In genomic region chr12:47752121-47752520, GRCh38 we compare ENCODE assay signal across 24 cellular contexts. TPM values are rescaled to one million over a fixed set of nuclear protein-coding genes. Genes with fewer than 3 reads are reported as not detected.
DNase-seq lines count a peak whose midpoint lies in the region; ATAC-seq and TF ChIP-seq lines count a peak whose summit lies in the region.
"Had no signal": no experiment of that assay in that cellular context is flagged by ENCODE, and none has a peak within 500 bp of the region (broad histone marks: within the 10 kb centered on the region; RNA-seq: fewer than 3 reads in every experiment).

No MANE protein-coding gene starts in this region.

- H3K79me1 ChIP-seq in mesenchymal stem cell (replicated peaks; ENCODE audit: low read length, poor library complexity, severe bottlenecking): peaks cover 21% of the 10 kb centered on the region

- H4K91ac ChIP-seq in mesenchymal stem cell (ENCODE audit: low read length): no peak overlapping the region

- H3K9me3 Mint-ChIP-seq in activated CD8-positive, alpha-beta T cell treated with anti-CD3 and anti-CD28 coated beads, Interleukin-2, amount 10 ng/mL, durations not matched to agents 7 days and 5 days (ENCODE audit: insufficient read depth): no peaks in the 10 kb centered on the region
- no peaks in the 10 kb centered on the region for H3K9me3 Mint-ChIP-seq in activated CD8-positive, alpha-beta T cell treated with anti-CD3 and anti-CD28 coated beads for 36 hours

- dilution Hi-C loops in mammary epithelial cell (cut with HindIII; ENCODE audit: low sequenced_read_pairs): no loop called here

- H3K23ac ChIP-seq in mesenchymal stem cell (ENCODE audit: low read length in 2 of 2): no peak overlapping the region

- intact Hi-C loops in activated CD8-positive, alpha-beta T cell treated with anti-CD3 and anti-CD28 coated beads for 36 hours (cut with micrococcal nuclease): no loop called here
- intact Hi-C loops in mammary epithelial cell (cut with micrococcal nuclease): loop anchor here (1.0 to 2.0 kb wide), 2 partner anchors 8 to 15 kb away; no protein-coding TSS in a partner anchor

- H3K79me2 ChIP-seq in mammary epithelial cell (ENCODE audit: insufficient read depth, low read length): no peaks in the 10 kb centered on the region

- 89% methylated on average over 4 of the region's 4 CpGs for WGBS in mammary epithelial cell (ENCODE audit: low coverage, missing lambda C conversion rate)
- WGBS in mesenchymal stem cell: 81% methylated on average over 4 of the region's 4 CpGs

- peak overlapping the region; percentile 4 for H3K27ac Mint-ChIP-seq in activated CD8-positive, alpha-beta T cell treated with anti-CD3 and anti-CD28 coated beads, Interleukin-2, amount 10 ng/mL, durations not matched to agents 7 days and 5 days
- no peak overlapping the region for H3K27ac Mint-ChIP-seq in activated CD8-positive, alpha-beta T cell treated with anti-CD3 and anti-CD28 coated beads for 36 hours

- H4K20me1 ChIP-seq in mammary epithelial cell (ENCODE audit: insufficient read depth, low read length): no peaks in the 10 kb centered on the region

- H3K27ac ChIP-seq in mammary epithelial cell (ENCODE audit: insufficient read depth, low read depth, low read length) (peak overlapping the region; percentile 94), mesenchymal stem cell (ENCODE audit: low read length, poor library complexity, severe bottlenecking) (no peak overlapping the region), temporal lobe (ENCODE audit: low read depth, low read length) (peak overlapping the region; percentile 33)
- no peak overlapping the region for H3K27ac ChIP-seq in effector memory CD4-positive, alpha-beta T cell (ENCODE audit: insufficient read depth, low read length, poor library complexity, severe bottlenecking)
- H3K27ac ChIP-seq: SJSA1 had no signal

- no peak for TF ChIP-seq CTCF in activated CD8-positive, alpha-beta T cell treated with anti-CD3 and anti-CD28 coated beads for 36 hours (IDR thresholded peaks at IDR 0.05)
- TF ChIP-seq CTCF in mammary epithelial cell (conservative IDR thresholded peaks at IDR 0.05 in 1 of 2, IDR thresholded peaks at IDR 0.05 in 1 of 2; ENCODE audit: extremely low read depth in 1 of 2, insufficient read depth in 1 of 2, low read depth in 1 of 2, low read length in 2 of 2): no peak

- H3K27me3 ChIP-seq in mammary epithelial cell (ENCODE audit: insufficient read depth, low read length) (no peaks in the 10 kb centered on the region), mesenchymal stem cell (ENCODE audit: control insufficient read depth in 1 of 2, insufficient read depth in 1 of 2, low read length in 2 of 2) (no peaks in the 10 kb centered on the region)
- no peaks in the 10 kb centered on the region for H3K27me3 ChIP-seq in effector memory CD4-positive, alpha-beta T cell (replicated peaks; ENCODE audit: control insufficient read depth, insufficient read depth, low read length, poor library complexity, severe bottlenecking)
- H3K27me3 ChIP-seq: sigmoid colon, SJSA1 had no signal

- no peak overlapping the region for H2AK5ac ChIP-seq in mesenchymal stem cell (ENCODE audit: low read length, severe bottlenecking)

- no peaks in the 10 kb centered on the region for H3K36me3 Mint-ChIP-seq in activated CD8-positive, alpha-beta T cell treated with anti-CD3 and anti-CD28 coated beads, Interleukin-2, amount 10 ng/mL, durations not matched to agents 7 days and 5 days (ENCODE audit: low read depth)
- H3K36me3 Mint-ChIP-seq in activated CD8-positive, alpha-beta T cell treated with anti-CD3 and anti-CD28 coated beads for 36 hours (ENCODE audit: low read depth): no peaks in the 10 kb centered on the region

- peak overlapping the region; percentile 19 for H3K4me2 ChIP-seq in mammary epithelial cell (ENCODE audit: insufficient read depth, low read depth, low read length)
- no peak overlapping the region for H3K4me2 ChIP-seq in mesenchymal stem cell (ENCODE audit: low read length, poor library complexity, severe bottlenecking)

- H3K9me3 ChIP-seq in mammary epithelial cell (replicated peaks; ENCODE audit: insufficient read depth, low read length) (no peaks in the 10 kb centered on the region), mesenchymal stem cell (ENCODE audit: control insufficient read depth, low read length) (no peaks in the 10 kb centered on the region)
- no peaks in the 10 kb centered on the region for H3K9me3 ChIP-seq in effector memory CD4-positive, alpha-beta T cell (ENCODE audit: control insufficient read depth, low read length)
- H3K9me3 ChIP-seq: sigmoid colon, SJSA1 had no signal

- no peak overlapping the region for H3K4ac ChIP-seq in mesenchymal stem cell (ENCODE audit: low read depth in 1 of 2, low read length in 2 of 2)

- no peak overlapping the region for H3K14ac ChIP-seq in mesenchymal stem cell (ENCODE audit: low read length in 2 of 2)

- H3K27me3 Mint-ChIP-seq in activated CD8-positive, alpha-beta T cell treated with anti-CD3 and anti-CD28 coated beads, Interleukin-2, amount 10 ng/mL, durations not matched to agents 7 days and 5 days (ENCODE audit: low read depth): peaks cover 6% of the 10 kb centered on the region
- H3K27me3 Mint-ChIP-seq in activated CD8-positive, alpha-beta T cell treated with anti-CD3 and anti-CD28 coated beads for 36 hours: no peaks in the 10 kb centered on the region

- no peak for ATAC-seq in activated CD8-positive, alpha-beta T cell treated with anti-CD3 and anti-CD28 coated beads, Interleukin-2, amount 10 ng/mL, durations not matched to agents 7 days and 5 days
- ATAC-seq in activated CD8-positive, alpha-beta T cell treated with anti-CD3 and anti-CD28 coated beads for 36 hours: no peak
- ATAC-seq in GM18907 (IDR thresholded peaks at IDR 0.05; ENCODE audit: unreplicated experiment): no peak
- ATAC-seq: left lobe of liver had no signal

- DNase-seq in activated CD8-positive, alpha-beta T cell treated with anti-CD3 and anti-CD28 coated beads, Interleukin-2, amount 10 ng/mL, durations not matched to agents 7 days and 5 days: no peak
- DNase-seq in activated CD8-positive, alpha-beta T cell treated with anti-CD3 and anti-CD28 coated beads for 36 hours: no peak
- no peak for DNase-seq in mammary epithelial cell
- DNase-seq in mesenchymal stem cell: no peak
- DNase-seq in NCI-H748 (lab: John Stamatoyannopoulos, UW; ENCODE audit: unreplicated experiment): no peak
- DNase-seq in effector memory CD4-positive, alpha-beta T cell: no peak
- DNase-seq: 8988T; activated CD4-positive, alpha-beta T cell treated with anti-CD3 and anti-CD28 coated beads for 1 hour; aorta; C1 segment of cervical spinal cord; Kasumi-1; NCI-H1092 treated with DMSO at 0.1 percent for 48 hours; NCI-H510A treated with DMSO at 0.1 percent for 48 hours; sigmoid colon; stimulated activated CD4-positive, alpha-beta T cell treated with anti-CD3 and anti-CD28 coated beads, Interleukin-1b, Interleukin-23, amount 100 ng/mL, for 48 hours; T-helper 9 cell had no signal

- in situ Hi-C loops in mammary epithelial cell (cut with MboI; ENCODE audit: low sequenced_read_pairs in 2 of 2): no loop called here

- H3K18ac ChIP-seq in mesenchymal stem cell (ENCODE audit: low read depth in 1 of 2, low read length in 2 of 2): no peak overlapping the region

- peaks cover 24% of the 10 kb centered on the region for H3K4me1 Mint-ChIP-seq in activated CD8-positive, alpha-beta T cell treated with anti-CD3 and anti-CD28 coated beads, Interleukin-2, amount 10 ng/mL, durations not matched to agents 7 days and 5 days (ENCODE audit: low read depth)
- peaks cover 20% of the 10 kb centered on the region for H3K4me1 Mint-ChIP-seq in activated CD8-positive, alpha-beta T cell treated with anti-CD3 and anti-CD28 coated beads for 36 hours (ENCODE audit: low read depth)

- H3K4me3 Mint-ChIP-seq in activated CD8-positive, alpha-beta T cell treated with anti-CD3 and anti-CD28 coated beads, Interleukin-2, amount 10 ng/mL, durations not matched to agents 7 days and 5 days: no peak overlapping the region
- H3K4me3 Mint-ChIP-seq in activated CD8-positive, alpha-beta T cell treated with anti-CD3 and anti-CD28 coated beads for 36 hours: no peak overlapping the region

- no peak overlapping the region for H3K9ac ChIP-seq in mammary epithelial cell (ENCODE audit: insufficient read depth, low read length)
- peak overlapping the region; percentile 30 for H3K9ac ChIP-seq in mesenchymal stem cell (ENCODE audit: low read length)

- H3K4me1 ChIP-seq in mammary epithelial cell (ENCODE audit: insufficient read depth, low read length) (peaks cover 63% of the 10 kb centered on the region), mesenchymal stem cell (ENCODE audit: control insufficient read depth, insufficient read depth, low read depth, low read length) (peaks cover 41% of the 10 kb centered on the region)
- peaks cover 14% of the 10 kb centered on the region for H3K4me1 ChIP-seq in effector memory CD4-positive, alpha-beta T cell (ENCODE audit: control insufficient read depth, insufficient read depth, low read length, poor library complexity, severe bottlenecking)

- H2BK12ac ChIP-seq in mesenchymal stem cell (ENCODE audit: low read length in 2 of 2): no peak overlapping the region

- no peak overlapping the region for H4K8ac ChIP-seq in mesenchymal stem cell (ENCODE audit: low read length)

- H3K4me3 ChIP-seq in mammary epithelial cell (replicated peaks in 1 of 3; ENCODE audit: insufficient read depth in 1 of 3, low read depth in 2 of 3, low read length in 3 of 3): no peak overlapping the region
- no peak overlapping the region for H3K4me3 ChIP-seq in mesenchymal stem cell (ENCODE audit: insufficient read depth in 1 of 2, low read depth in 1 of 2, low read length in 2 of 2)
- H3K4me3 ChIP-seq in effector memory CD4-positive, alpha-beta T cell (ENCODE audit: insufficient read depth, low read depth, low read length, poor library complexity, severe bottlenecking): no peak overlapping the region
- H3K4me3 ChIP-seq: sigmoid colon, SJSA1 had no signal

- POLR2A ChIA-PET in activated CD8-positive, alpha-beta T cell treated with anti-CD3 and anti-CD28 coated beads, Interleukin-2, amount 10 ng/mL, durations not matched to agents 7 days and 5 days (lab: Charles Lee): no interaction called here
- POLR2A ChIA-PET in activated CD8-positive, alpha-beta T cell treated with anti-CD3 and anti-CD28 coated beads for 36 hours (lab: Charles Lee): no interaction called here

- CTCF ChIA-PET in activated CD8-positive, alpha-beta T cell treated with anti-CD3 and anti-CD28 coated beads, Interleukin-2, amount 10 ng/mL, durations not matched to agents 7 days and 5 days (lab: Charles Lee): interaction anchor here (1.1 to 9.2 kb wide), 3 partner anchors 10 to 87 kb away, joined by 3 to 189 read pairs (median 15); partner anchors contain the start of gene SLC48A1
- CTCF ChIA-PET in activated CD8-positive, alpha-beta T cell treated with anti-CD3 and anti-CD28 coated beads for 36 hours (lab: Charles Lee): interaction anchor here (0.8 to 14.5 kb wide), 3 partner anchors 12 to 36 kb away, joined by 3 to 355 read pairs (median 4); no protein-coding TSS in a partner anchor
- CTCF ChIA-PET in mammary epithelial cell (lab: Charles Lee; ENCODE audit: low non-redundant PET): no interaction called here

- BruUV-seq in mammary epithelial cell (replicated peaks; lab: Mats Ljungman, UMichigan): TSS peak; percentile 68

- H2BK15ac ChIP-seq in mesenchymal stem cell (ENCODE audit: low read depth, poor library complexity, severe bottlenecking): no peak overlapping the region

- H2BK120ac ChIP-seq in mesenchymal stem cell (ENCODE audit: low read depth, low read length): no peak overlapping the region

- H3K36me3 ChIP-seq in mammary epithelial cell (ENCODE audit: insufficient read depth, low read length) (no peaks in the 10 kb centered on the region), mesenchymal stem cell (ENCODE audit: control insufficient read depth in 1 of 2, insufficient read depth in 2 of 2, low read depth in 1 of 2, low read length in 2 of 2) (peaks cover 4 to 72% of the 10 kb centered on the region in 2 experiments)
- H3K36me3 ChIP-seq in effector memory CD4-positive, alpha-beta T cell (ENCODE audit: control insufficient read depth, insufficient read depth, low read length): no peaks in the 10 kb centered on the region
- H3K36me3 ChIP-seq: sigmoid colon, SJSA1 had no signal

- H2BK5ac ChIP-seq in mesenchymal stem cell (ENCODE audit: low read depth, low read length, poor library complexity, severe bottlenecking): no peak overlapping the region

- H2AFZ ChIP-seq in mammary epithelial cell (ENCODE audit: low read depth, low read length): no peak overlapping the region
- H2AFZ ChIP-seq in mesenchymal stem cell (ENCODE audit: low read depth, low read length): no peak overlapping the region

RNA-seq across cellular contexts. Expression of gene RAPGEF3, which starts 6.6 kb away (rescaled TPM):
- total RNA-seq in activated CD8-positive, alpha-beta T cell treated with anti-CD3 and anti-CD28 coated beads, Interleukin-2, amount 10 ng/mL, durations not matched to agents 7 days and 5 days: under 1 TPM in 1 of 2 experiments, not detected in 1; 0.24 TPM
- total RNA-seq in activated CD8-positive, alpha-beta T cell treated with anti-CD3 and anti-CD28 coated beads for 36 hours: under 1 TPM; 0.56 to 0.58 TPM
- total RNA-seq in mammary epithelial cell (10 to 100 TPM in 1 of 2 donors, 1 to 10 TPM in 1; 9.7 to 41.0 TPM), temporal lobe (6.9 TPM)
- 6.2 TPM for polyA plus RNA-seq in mammary epithelial cell
- polyA minus RNA-seq in mammary epithelial cell: 10.0 TPM
- polyA plus RNA-seq in mesenchymal stem cell (2013, experiment 1 of 2): 1.2 TPM
- polyA plus RNA-seq in mesenchymal stem cell (2013, experiment 2 of 2): 1.2 TPM

RNA-seq across cellular contexts. Expression of gene SLC48A1, which starts 20.9 kb away (rescaled TPM):
- total RNA-seq in activated CD8-positive, alpha-beta T cell treated with anti-CD3 and anti-CD28 coated beads, Interleukin-2, amount 10 ng/mL, durations not matched to agents 7 days and 5 days: 1 to 10 TPM; 7.0 to 8.1 TPM
- 10 to 100 TPM in 1 of 2 experiments, 1 to 10 TPM in 1; 8.8 to 10.2 TPM for total RNA-seq in activated CD8-positive, alpha-beta T cell treated with anti-CD3 and anti-CD28 coated beads for 36 hours
- total RNA-seq in mammary epithelial cell: 10 to 100 TPM; 22.0 to 29.3 TPM
- polyA plus RNA-seq in mammary epithelial cell: 11.8 TPM
- 22.0 TPM for polyA minus RNA-seq in mammary epithelial cell
- polyA plus RNA-seq in mesenchymal stem cell (2013, experiment 1 of 2): 8.4 TPM
- polyA plus RNA-seq in mesenchymal stem cell (2013, experiment 2 of 2): 8.3 TPM
- total RNA-seq in temporal lobe: 7.4 TPM

RNA-seq across cellular contexts. Expression of gene ENDOU, which starts 26.8 kb away (rescaled TPM):
- not detected for total RNA-seq in activated CD8-positive, alpha-beta T cell treated with anti-CD3 and anti-CD28 coated beads, Interleukin-2, amount 10 ng/mL, durations not matched to agents 7 days and 5 days
- not detected for total RNA-seq in activated CD8-positive, alpha-beta T cell treated with anti-CD3 and anti-CD28 coated beads for 36 hours
- total RNA-seq in mammary epithelial cell (not detected), temporal lobe (not detected)
- polyA plus RNA-seq in mammary epithelial cell: not detected
- not detected for polyA minus RNA-seq in mammary epithelial cell
- not detected for polyA plus RNA-seq in mesenchymal stem cell (2013, experiment 1 of 2)
- not detected for polyA plus RNA-seq in mesenchymal stem cell (2013, experiment 2 of 2)
- total RNA-seq: chondrocyte, frontal cortex, HT-29, left lobe of liver, osteocyte, SJSA1 had no signal

RNA-seq across cellular contexts. Expression of gene RPAP3, which starts 46.3 kb away (rescaled TPM):
- total RNA-seq in activated CD8-positive, alpha-beta T cell treated with anti-CD3 and anti-CD28 coated beads, Interleukin-2, amount 10 ng/mL, durations not matched to agents 7 days and 5 days: 10 to 100 TPM; 41.6 to 41.7 TPM
- total RNA-seq in activated CD8-positive, alpha-beta T cell treated with anti-CD3 and anti-CD28 coated beads for 36 hours: 10 to 100 TPM; 42.0 to 42.5 TPM
- 10 to 100 TPM; 14.8 to 32.7 TPM for total RNA-seq in mammary epithelial cell
- polyA plus RNA-seq in mammary epithelial cell: 10.7 TPM
- polyA minus RNA-seq in mammary epithelial cell: 3.8 TPM
- 28.1 TPM for polyA plus RNA-seq in mesenchymal stem cell (2013, experiment 1 of 2)
- 30.9 TPM for polyA plus RNA-seq in mesenchymal stem cell (2013, experiment 2 of 2)
- total RNA-seq in temporal lobe: 19.7 TPM

Comparison
In these comparisons a context has a peak if more than half of its experiments do, and no peak if none do; other contexts are left out.
1. H3K27ac ChIP-seq: peak in mammary epithelial cell (single experiment) and temporal lobe (single experiment); none in mesenchymal stem cell (single experiment) and effector memory CD4-positive, alpha-beta T cell (single experiment).